Comparison of ENCODE assay signal across 11 cellular contexts in genomic region chr11:82676483-82677094, GRCh38. TPM values are rescaled to one million over a fixed set of nuclear protein-coding genes. Genes with fewer than 3 reads are reported as not detected.
A peak's percentile ranks its signal among the peaks of the same experiment; 100 is the strongest.
DNase-seq lines count a peak whose midpoint lies in the region; ATAC-seq, FAIRE-seq and TF ChIP-seq lines count a peak whose summit lies in the region.
"Had no signal": no experiment of that assay in that cellular context is flagged by ENCODE, and none has a peak within 500 bp of the region (broad histone marks: within the 10 kb centered on the region; RNA-seq: fewer than 3 reads in every experiment).

No MANE protein-coding gene starts in this region.

- H4K20me1 ChIP-seq in KMS-11 (ENCODE audit: insufficient read depth): no peaks in the 10 kb centered on the region

- H3K27ac ChIP-seq in KMS-11 (no peak overlapping the region), psoas muscle (no peak overlapping the region)

- H3K4me3 ChIP-seq in KMS-11 (IDR thresholded peaks at IDR 0.05; ENCODE audit: insufficient read depth, low read depth, low read length) (no peak overlapping the region), bronchial epithelial cell (ENCODE audit: low read depth, low read length) (no peak overlapping the region), psoas muscle (no peak overlapping the region)

- H3K9ac ChIP-seq in KMS-11: no peak overlapping the region

- no peak for ATAC-seq in psoas muscle
- no peak for ATAC-seq in HG03095 (IDR thresholded peaks at IDR 0.05; ENCODE audit: unreplicated experiment)
- no peak for ATAC-seq in GM18873 (IDR thresholded peaks at IDR 0.05; ENCODE audit: low FRiP score, unreplicated experiment)

- peak; percentile 35 for DNase-seq in DMS53 (lab: John Stamatoyannopoulos, UW)
- no peak for DNase-seq in DMS53 treated with DMSO at 0.1 percent for 48 hours (lab: John Stamatoyannopoulos, UW; ENCODE audit: unreplicated experiment)
- peak; percentile 8 for DNase-seq in bronchial epithelial cell (ENCODE audit: low read depth)
- no peak for DNase-seq in psoas muscle
- DNase-seq in NCI-H345 treated with DMSO at 0.1 percent for 48 hours (lab: John Stamatoyannopoulos, UW; ENCODE audit: unreplicated experiment): no peak
- DNase-seq: NCI-H1694 treated with DMSO at 0.1 percent for 48 hours had no signal

- no peak overlapping the region for H2AFZ ChIP-seq in KMS-11 (ENCODE audit: low read depth)

- no peaks in the 10 kb centered on the region for H3K27me3 ChIP-seq in KMS-11 (ENCODE audit: insufficient read depth, low read depth)
- no peaks in the 10 kb centered on the region for H3K27me3 ChIP-seq in bronchial epithelial cell (ENCODE audit: control insufficient read depth, insufficient read depth, low read length)
- peaks cover 0 to 3% (median 0%) of the 10 kb centered on the region in 3 donors for H3K27me3 ChIP-seq in psoas muscle (ENCODE audit: insufficient read depth in 3 of 3, low read length in 2 of 3)

- H3K4me1 ChIP-seq in KMS-11 (ENCODE audit: low read depth, poor library complexity, severe bottlenecking) (peaks cover 13% of the 10 kb centered on the region), psoas muscle (no peaks in the 10 kb centered on the region)

- no peak overlapping the region for H3K4me2 ChIP-seq in KMS-11

- H3K79me2 ChIP-seq in KMS-11 (ENCODE audit: insufficient read depth, low read depth): no peaks in the 10 kb centered on the region

- H3K36me3 ChIP-seq in KMS-11 (ENCODE audit: insufficient read depth) (no peaks in the 10 kb centered on the region), bronchial epithelial cell (ENCODE audit: control insufficient read depth, insufficient read depth, low read length) (no peaks in the 10 kb centered on the region), psoas muscle (ENCODE audit: insufficient read depth in 1 of 2, low read depth in 1 of 2) (no peaks in the 10 kb centered on the region)

- intact Hi-C loops in psoas muscle (cut with DNase I): no loop called here

- peak; percentile 67 for TF ChIP-seq CTCF in KMS-11 (conservative IDR thresholded peaks at IDR 0.05; ENCODE audit: low read depth, low read length)
- peak; percentile 39 for TF ChIP-seq CTCF in bronchial epithelial cell (IDR thresholded peaks at IDR 0.05; ENCODE audit: insufficient read depth, low read length, severe bottlenecking)
- peak; percentile 16 for TF ChIP-seq CTCF in psoas muscle (IDR thresholded peaks at IDR 0.05)

- no peaks in the 10 kb centered on the region for H3K9me3 ChIP-seq in psoas muscle

- WGBS in psoas muscle, 3 donors: 62 to 71% (median 63%) methylated on average over 3 of the region's 3 CpGs

- FAIRE-seq in bronchial epithelial cell (lab: Jason Lieb, UNC): no peak
- FAIRE-seq: A204.1, endometrium had no signal

RNA-seq across cellular contexts. Expression of gene FAM181B, which starts 57.1 kb away (rescaled TPM):
- total RNA-seq in bronchial epithelial cell (1.0 and 1.8 TPM in 2 replicates), psoas muscle (under 1 TPM; 0.06 to 0.14 (median 0.08) TPM)
- under 1 TPM; 0.03 to 0.04 (median 0.03) TPM for polyA plus RNA-seq in psoas muscle

Comparison
In these comparisons a context has a peak if more than half of its experiments do, and no peak if none do; other contexts are left out.
1. DNase-seq: peak in DMS53 (single experiment) and bronchial epithelial cell (single experiment); none in DMS53 treated with DMSO at 0.1 percent for 48 hours (single experiment), psoas muscle (0 of 2) and NCI-H345 treated with DMSO at 0.1 percent for 48 hours (single experiment).
2. CTCF ChIP-seq: peak in every context shown above with its lines; median percentile 67 in KMS-11; 39 in bronchial epithelial cell; 16 in psoas muscle.